13 cellular contexts compared by ENCODE assay signal in the genomic region with DNA sequence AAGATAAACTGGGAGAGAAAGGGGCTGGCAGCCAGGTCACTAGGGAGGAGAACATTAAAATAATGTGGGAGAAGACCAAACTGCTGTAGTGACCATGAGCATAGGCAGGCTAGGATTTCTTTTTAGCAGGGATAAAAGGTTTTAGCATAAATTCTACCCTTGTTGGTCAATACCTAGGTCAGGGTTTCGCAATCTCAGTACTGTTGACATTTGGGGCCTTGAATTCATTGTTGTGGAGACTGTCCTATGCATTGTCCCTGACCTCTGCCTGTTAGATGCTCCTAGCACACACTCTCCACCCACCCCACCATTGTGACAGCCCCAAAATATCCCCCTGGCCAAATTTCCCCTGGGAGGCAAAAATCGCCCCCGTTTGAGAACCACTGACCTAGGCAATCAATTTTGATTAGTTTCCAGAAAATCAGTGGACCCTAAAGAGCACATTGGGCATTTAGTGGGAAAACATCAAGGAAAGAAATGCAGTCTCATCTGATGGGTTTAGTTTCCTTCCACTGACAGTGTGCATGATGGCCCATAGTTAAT.
"Had no signal": no experiment of that assay in that cellular context is flagged by ENCODE, and none has a peak within 500 bp of the region (broad histone marks: within the 10 kb centered on the region; RNA-seq: fewer than 3 reads in every experiment).

No MANE protein-coding gene starts in this region.

- H3K27ac Mint-ChIP-seq: activated naive CD8-positive, alpha-beta T cell treated with anti-CD3 and anti-CD28 coated beads for 36 hours; natural killer cell treated with Interleukin-12 subunit alpha and Interleukin-12 subunit beta and Interleukin-15 and Interleukin-18, amount 100 ng/mL, for 72 hours had no signal

- H2AFZ ChIP-seq: parathyroid adenoma had no signal

- H3K9me3 Mint-ChIP-seq: activated naive CD8-positive, alpha-beta T cell treated with anti-CD3 and anti-CD28 coated beads for 36 hours; activated T-cell treated with anti-CD3 and anti-CD28 coated beads, Interleukin-2, amount 50 U/mL, for 4 hours; natural killer cell treated with Interleukin-12 subunit alpha and Interleukin-12 subunit beta and Interleukin-15 and Interleukin-18, amount 100 ng/mL, for 72 hours had no signal

- H3K4me3 ChIP-seq: heart right ventricle, skin epidermis, tibial nerve had no signal

- H3K27ac ChIP-seq: parathyroid adenoma, tibial nerve had no signal

- H3K36me3 ChIP-seq: heart right ventricle, tibial nerve had no signal

- H3K4me1 ChIP-seq: parathyroid adenoma had no signal

- FAIRE-seq: bronchial epithelial cell, frontal cortex, islet of Langerhans had no signal

- H3K9me3 ChIP-seq: heart right ventricle, tibial nerve had no signal

- H3K4me1 Mint-ChIP-seq: activated naive CD8-positive, alpha-beta T cell treated with anti-CD3 and anti-CD28 coated beads for 36 hours had no signal

- H3K4me3 Mint-ChIP-seq: activated naive CD8-positive, alpha-beta T cell treated with anti-CD3 and anti-CD28 coated beads for 36 hours; activated T-cell treated with anti-CD3 and anti-CD28 coated beads, Interleukin-2, amount 50 U/mL, for 4 hours; natural killer cell treated with Interleukin-12 subunit alpha and Interleukin-12 subunit beta and Interleukin-15 and Interleukin-18, amount 100 ng/mL, for 72 hours had no signal

- DNase-seq: activated CD4-positive, alpha-beta T cell treated with anti-CD3 and anti-CD28 coated beads, Interleukin-2, amount 50 U/mL, for 4 hours; activated CD4-positive, CD25-positive, alpha-beta regulatory T cell treated with anti-CD3 and anti-CD28 coated beads, Interleukin-2, amount 50 U/mL, for 72 hours; activated effector memory CD4-positive, alpha-beta T cell treated with anti-CD3 and anti-CD28 coated beads, Interleukin-2, amount 50 U/mL, for 16 hours; activated naive CD8-positive, alpha-beta T cell treated with anti-CD3 and anti-CD28 coated beads for 36 hours; activated T-cell treated with anti-CD3 and anti-CD28 coated beads, Interleukin-2, amount 50 U/mL, for 4 hours; heart right ventricle had no signal

- H3K27me3 ChIP-seq: heart right ventricle, tibial nerve had no signal

- H3K9ac ChIP-seq: parathyroid adenoma had no signal

- H3K79me2 ChIP-seq: parathyroid adenoma had no signal

- H3K36me3 Mint-ChIP-seq: activated naive CD8-positive, alpha-beta T cell treated with anti-CD3 and anti-CD28 coated beads for 36 hours; natural killer cell treated with Interleukin-12 subunit alpha and Interleukin-12 subunit beta and Interleukin-15 and Interleukin-18, amount 100 ng/mL, for 72 hours had no signal
